8 cellular contexts compared by ENCODE assay signal in the genomic region with DNA sequence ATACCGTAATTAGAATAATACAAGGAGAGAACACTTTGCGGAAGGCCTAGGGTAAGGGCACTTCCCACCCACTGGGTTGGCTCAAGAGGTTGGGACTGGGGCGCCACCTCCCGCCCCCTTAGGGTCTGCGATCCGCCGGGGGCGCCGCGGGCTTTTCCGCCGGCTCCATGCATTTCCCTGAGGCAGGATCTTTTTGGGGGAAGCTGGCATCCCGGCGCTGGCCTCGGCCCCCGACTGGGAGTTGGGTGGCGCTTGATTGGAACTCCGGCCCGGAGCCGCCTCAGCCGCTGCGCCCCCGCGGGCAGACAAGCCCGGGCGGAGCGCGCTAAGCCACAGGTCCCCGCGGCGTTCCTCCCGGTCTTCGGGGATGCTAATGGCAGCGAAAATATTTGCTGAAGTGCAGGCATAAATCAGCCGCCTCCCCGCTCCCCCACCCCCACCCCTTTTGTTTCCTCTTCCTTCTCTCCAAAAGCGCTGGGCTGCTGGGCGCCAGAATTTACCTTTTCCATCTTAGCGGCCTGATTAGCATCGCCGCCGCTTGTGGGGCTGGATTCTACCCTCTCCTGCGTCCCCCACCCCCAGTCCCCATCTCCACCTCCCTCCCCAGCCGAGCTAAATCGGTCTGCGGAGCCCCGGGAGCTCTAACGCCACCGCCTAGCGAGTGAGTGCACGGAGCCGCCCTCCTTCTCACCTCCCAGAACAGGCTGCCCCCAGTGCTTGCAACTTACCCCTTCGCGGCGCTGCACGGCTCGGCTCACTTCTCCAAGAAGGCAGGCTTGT. TPM values are rescaled to one million over a fixed set of nuclear protein-coding genes. Genes with fewer than 3 reads are reported as not detected.
A peak's percentile ranks its signal among the peaks of the same experiment; 100 is the strongest.
DNase-seq lines count a peak whose midpoint lies in the region; ATAC-seq and TF ChIP-seq lines count a peak whose summit lies in the region.

No MANE protein-coding gene starts in this region.

- TF ChIP-seq CTCF in right atrium auricular region (IDR thresholded peaks at IDR 0.05) (no peak), prostate gland (IDR thresholded peaks at IDR 0.05) (no peak)

- H3K9me3 ChIP-seq in right atrium auricular region = no peaks in the 10 kb centered on the region
- no peaks in the 10 kb centered on the region for H3K9me3 ChIP-seq in prostate gland

- under 1% methylated on average over 57 of the region's 57 CpGs for WGBS in prostate gland

- TF ChIP-seq POLR2A in prostate gland (IDR thresholded peaks at IDR 0.05) = peak; percentile 12

- H3K4me1 ChIP-seq in right atrium auricular region (peaks cover 0 to 79% of the 10 kb centered on the region in 2 donors), prostate gland (replicated peaks) (peaks cover 2% of the 10 kb centered on the region)

- H3K27me3 Mint-ChIP-seq in stimulated activated naive CD8-positive, alpha-beta T cell treated with anti-CD3 and anti-CD28 coated beads, Interleukin-15, amount 100 ng/mL, for 72 hours = peaks cover 83% of the 10 kb centered on the region
- H3K27me3 Mint-ChIP-seq in activated T-helper 2 cell treated with anti-CD3 and anti-CD28 coated beads, Interferon-gamma antibody, Interleukin-2, Interleukin-4, amounts not matched to agents 10 μg/mL and 5 μg/mL and 100 μg/mL, durations not matched to agents 14 hours and 24 hours and 36 hours (ENCODE audit: low read depth) = peaks cover 56% of the 10 kb centered on the region

- no peaks in the 10 kb centered on the region for H3K9me3 Mint-ChIP-seq in stimulated activated naive CD8-positive, alpha-beta T cell treated with anti-CD3 and anti-CD28 coated beads, Interleukin-15, amount 100 ng/mL, for 72 hours
- no peaks in the 10 kb centered on the region for H3K9me3 Mint-ChIP-seq in activated T-helper 2 cell treated with anti-CD3 and anti-CD28 coated beads, Interferon-gamma antibody, Interleukin-2, Interleukin-4, amounts not matched to agents 10 μg/mL and 5 μg/mL and 100 μg/mL, durations not matched to agents 14 hours and 24 hours and 36 hours

- peak overlapping the region; percentile 80 to 83 for H3K27ac ChIP-seq in right atrium auricular region
- H3K27ac ChIP-seq in prostate gland = peak overlapping the region; percentile 45 to 54

- peaks cover 9% of the 10 kb centered on the region for H3K4me1 Mint-ChIP-seq in stimulated activated naive CD8-positive, alpha-beta T cell treated with anti-CD3 and anti-CD28 coated beads, Interleukin-15, amount 100 ng/mL, for 72 hours
- peaks cover 4% of the 10 kb centered on the region for H3K4me1 Mint-ChIP-seq in activated T-helper 2 cell treated with anti-CD3 and anti-CD28 coated beads, Interferon-gamma antibody, Interleukin-2, Interleukin-4, amounts not matched to agents 10 μg/mL and 5 μg/mL and 100 μg/mL, durations not matched to agents 14 hours and 24 hours and 36 hours (ENCODE audit: low read depth)

- DNase-seq in stimulated activated naive CD8-positive, alpha-beta T cell treated with anti-CD3 and anti-CD28 coated beads, Interleukin-15, amount 100 ng/mL, for 72 hours = no peak
- DNase-seq in stimulated activated naive CD8-positive, alpha-beta T cell treated with anti-CD3 and anti-CD28 coated beads, Interleukin-15, Interleukin-2, amounts not matched to agents 100 U/mL and 50 U/mL, for 24 hours = no peak
- no peak for DNase-seq in activated T-helper 2 cell treated with anti-CD3 and anti-CD28 coated beads, Interferon-gamma antibody, Interleukin-2, Interleukin-4, amounts not matched to agents 10 μg/mL and 5 μg/mL and 100 μg/mL, durations not matched to agents 14 hours and 24 hours and 36 hours (ENCODE audit: low spot score)
- DNase-seq in right atrium auricular region (ENCODE audit: low spot score) = peak; percentile 58
- DNase-seq in prostate gland (ENCODE audit: low spot score) = no peak
- no peak for DNase-seq in SKM-1 treated with dmso at 0.1 percent for 144 hours (lab: John Stamatoyannopoulos, UW; ENCODE audit: unreplicated experiment)
- no peak for DNase-seq in NCI-H2029 treated with DMSO at 0.1 percent for 48 hours (lab: John Stamatoyannopoulos, UW)

- no peaks in the 10 kb centered on the region for H3K27me3 ChIP-seq in right atrium auricular region
- no peaks in the 10 kb centered on the region for H3K27me3 ChIP-seq in prostate gland (replicated peaks; ENCODE audit: insufficient read depth)

- H3K36me3 Mint-ChIP-seq in activated T-helper 2 cell treated with anti-CD3 and anti-CD28 coated beads, Interferon-gamma antibody, Interleukin-2, Interleukin-4, amounts not matched to agents 10 μg/mL and 5 μg/mL and 100 μg/mL, durations not matched to agents 14 hours and 24 hours and 36 hours (ENCODE audit: low read depth) = no peaks in the 10 kb centered on the region

- peak; percentile 55 for ATAC-seq in stimulated activated naive CD8-positive, alpha-beta T cell treated with anti-CD3 and anti-CD28 coated beads, Interleukin-15, amount 100 ng/mL, for 72 hours
- no peak for ATAC-seq in stimulated activated naive CD8-positive, alpha-beta T cell treated with anti-CD3 and anti-CD28 coated beads, Interleukin-15, Interleukin-2, amounts not matched to agents 100 U/mL and 50 U/mL, for 24 hours
- no peak for ATAC-seq in GM18907 (IDR thresholded peaks at IDR 0.05; ENCODE audit: unreplicated experiment)

- H3K4me3 Mint-ChIP-seq in stimulated activated naive CD8-positive, alpha-beta T cell treated with anti-CD3 and anti-CD28 coated beads, Interleukin-15, amount 100 ng/mL, for 72 hours = peak overlapping the region; percentile 66 to 72
- H3K4me3 Mint-ChIP-seq in activated T-helper 2 cell treated with anti-CD3 and anti-CD28 coated beads, Interferon-gamma antibody, Interleukin-2, Interleukin-4, amounts not matched to agents 10 μg/mL and 5 μg/mL and 100 μg/mL, durations not matched to agents 14 hours and 24 hours and 36 hours (ENCODE audit: low read depth) = peak overlapping the region; percentile 30

- H3K4me3 ChIP-seq in right atrium auricular region (peak overlapping the region; percentile 42 to 64), prostate gland (peak overlapping the region; percentile 29 to 31)

- H3K36me3 ChIP-seq in right atrium auricular region (no peaks in the 10 kb centered on the region), prostate gland (no peaks in the 10 kb centered on the region)

- intact Hi-C loops in activated T-helper 2 cell treated with anti-CD3 and anti-CD28 coated beads, Interferon-gamma antibody, Interleukin-2, Interleukin-4, amounts not matched to agents 10 μg/mL and 5 μg/mL and 100 μg/mL, durations not matched to agents 14 hours and 24 hours and 36 hours (cut with micrococcal nuclease) = no loop called here
- intact Hi-C loops in prostate gland (cut with DNase I) = loop anchor here (10.0 kb wide), 1 partner anchor 403 kb away; a partner anchor contains a TSS

- H3K27ac Mint-ChIP-seq in stimulated activated naive CD8-positive, alpha-beta T cell treated with anti-CD3 and anti-CD28 coated beads, Interleukin-15, amount 100 ng/mL, for 72 hours = no peak overlapping the region
- no peak overlapping the region for H3K27ac Mint-ChIP-seq in activated T-helper 2 cell treated with anti-CD3 and anti-CD28 coated beads, Interferon-gamma antibody, Interleukin-2, Interleukin-4, amounts not matched to agents 10 μg/mL and 5 μg/mL and 100 μg/mL, durations not matched to agents 14 hours and 24 hours and 36 hours

RNA-seq across cellular contexts. Expression of a gene that starts 5.1 kb away (rescaled TPM):
- 0.07 TPM in 1 of 2 replicates, not detected in the other for total RNA-seq in activated T-helper 2 cell treated with anti-CD3 and anti-CD28 coated beads, Interferon-gamma antibody, Interleukin-2, Interleukin-4, amounts not matched to agents 10 μg/mL and 5 μg/mL and 100 μg/mL, durations not matched to agents 14 hours and 24 hours and 36 hours
- total RNA-seq in right atrium auricular region (10 to 100 TPM; 10.9 to 29.2 TPM), prostate gland (10 to 100 TPM; 12.8 to 58.4 TPM)

Comparison
In these comparisons a context has a peak if more than half of its experiments do, and no peak if none do; other contexts are left out.
1. RNA of a gene that starts 5.1 kb away (total RNA-seq): 12.8 to 58.4 TPM in prostate gland and 10.9 to 29.2 TPM in right atrium auricular region; 0.07 TPM in activated T-helper 2 cell treated with anti-CD3 and anti-CD28 coated beads, Interferon-gamma antibody, Interleukin-2, Interleukin-4, amounts not matched to agents 10 μg/mL and 5 μg/mL and 100 μg/mL, durations not matched to agents 14 hours and 24 hours and 36 hours; every median in the first group is over 10 times any median in the second.